Comparison of ENCODE assay signal across 1 cellular context in genomic region chr3:149512073-149512782, GRCh38.
TF ChIP-seq lines count a peak whose summit lies in the region.

No MANE protein-coding gene starts in this region.

TF ChIP-seq in HepG2, 621 proteins besides CTCF, POLR2A, EP300 and RAD21 (continued from another document):
- TF ChIP-seq ZBTB40 (IDR thresholded peaks at IDR 0.05) (peak; percentile 63), ZBTB40 (CRISPR knock-in tag; IDR thresholded peaks at IDR 0.05) (peak; percentile 51; the same call in 1 of the 2 replicates), SAP130 (CRISPR knock-in tag; IDR thresholded peaks at IDR 0.05; ENCODE audit: low read depth) (peak; percentile 28; the same call in 1 of the 2 replicates), JARID2 (CRISPR knock-in tag; IDR thresholded peaks at IDR 0.05; ENCODE audit: insufficient replicate concordance) (no peak), ZNF124 (CRISPR knock-in tag; IDR thresholded peaks at IDR 0.05) (0 out of 2 replicates have a peak, but pooled peaks have one; percentile 47), ERF (CRISPR knock-in tag; IDR thresholded peaks at IDR 0.05) (peak; percentile 53; the same call in 1 of the 2 replicates), SMC3 (IDR thresholded peaks at IDR 0.05; ENCODE audit: low read length) (peak; percentile 63), TEAD3 (CRISPR knock-in tag; optimal IDR thresholded peaks at IDR 0.05; ENCODE audit: borderline replicate concordance) (peak; percentile 19), KDM3A (CRISPR knock-in tag; IDR thresholded peaks at IDR 0.05; ENCODE audit: low read depth) (no peak), HNF1B (CRISPR knock-in tag; IDR thresholded peaks at IDR 0.05) (peak; percentile 45; the same call in 1 of the 2 replicates), ZBED4 (CRISPR knock-in tag; IDR thresholded peaks at IDR 0.05; ENCODE audit: borderline replicate concordance) (no peak), ZNF160 (CRISPR knock-in tag; IDR thresholded peaks at IDR 0.05) (no peak), RFXANK (CRISPR knock-in tag; IDR thresholded peaks at IDR 0.05) (no peak), ARHGAP35 (CRISPR knock-in tag; IDR thresholded peaks at IDR 0.05; ENCODE audit: borderline replicate concordance) (no peak), ZNF33A (CRISPR knock-in tag; IDR thresholded peaks at IDR 0.05; ENCODE audit: borderline replicate concordance) (no peak), MED8 (CRISPR knock-in tag; IDR thresholded peaks at IDR 0.05; ENCODE audit: insufficient replicate concordance) (no peak), TFE3 (CRISPR knock-in tag; IDR thresholded peaks at IDR 0.05) (no peak), FOXK1 (CRISPR knock-in tag; IDR thresholded peaks at IDR 0.05; ENCODE audit: borderline replicate concordance, low read depth) (0 out of 2 replicates have a peak, but pooled peaks have one; percentile 10), RORA (CRISPR knock-in tag; IDR thresholded peaks at IDR 0.05) (no peak), ZNF614 (CRISPR knock-in tag; IDR thresholded peaks at IDR 0.05; ENCODE audit: borderline replicate concordance) (0 out of 2 replicates have a peak, but pooled peaks have one; percentile 48), ZBTB49 (CRISPR knock-in tag; IDR thresholded peaks at IDR 0.05; ENCODE audit: borderline replicate concordance) (no peak)
